Comparison of ENCODE assay signal across 8 cellular contexts in the genomic region with DNA sequence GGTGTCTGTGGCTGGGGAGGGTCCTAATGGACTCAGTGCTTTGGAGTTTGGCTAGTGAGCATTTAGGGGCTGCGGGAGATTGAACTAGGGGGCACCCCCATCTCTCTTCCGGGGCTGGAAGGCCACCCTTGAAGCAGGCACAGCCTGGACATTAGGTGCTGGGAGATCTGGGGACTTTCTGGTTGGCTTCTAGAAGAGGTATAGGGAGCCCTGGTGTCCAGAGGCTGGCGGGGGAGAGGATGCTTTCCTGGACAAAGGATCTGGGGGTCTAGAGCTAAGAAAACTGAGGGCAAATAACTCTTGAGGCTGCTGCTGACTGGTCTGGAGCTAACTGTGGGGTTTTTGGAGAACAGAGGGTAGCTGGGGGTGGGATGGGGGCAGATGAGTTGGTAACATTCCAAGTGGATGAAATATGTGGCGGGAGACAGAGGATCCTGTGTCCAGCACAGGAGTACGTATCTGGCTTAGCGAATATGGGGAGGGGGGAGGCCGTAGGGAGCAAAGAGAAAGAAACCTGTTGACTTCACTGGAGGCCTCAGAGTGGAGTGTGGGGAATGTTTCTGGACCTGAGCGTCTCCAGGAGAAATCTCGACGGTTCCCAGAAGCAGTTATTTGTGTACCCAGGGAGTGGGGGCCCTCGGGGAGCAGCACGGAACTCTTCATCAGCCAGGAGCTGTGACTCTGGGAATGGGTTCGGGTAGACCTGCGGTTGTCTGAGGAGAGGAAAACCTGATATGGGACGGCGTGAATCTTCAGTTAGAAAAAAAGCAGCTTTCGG. TPM values are rescaled to one million over a fixed set of nuclear protein-coding genes. Genes with fewer than 3 reads are reported as not detected.
DNase-seq lines count a peak whose midpoint lies in the region; ATAC-seq lines count a peak whose summit lies in the region.

No MANE protein-coding gene starts in this region.

- DNase-seq in COLO829 (ENCODE audit: low spot score) (peak; percentile 52), NCI-H2171 treated with DMSO at 0.1 percent for 48 hours (lab: John Stamatoyannopoulos, UW) (no peak)
- DNase-seq in stimulated activated CD8-positive, alpha-beta memory T cell treated with anti-CD3 and anti-CD28 coated beads, Interleukin-4, amount 100 ng/mL, for 48 hours: peak; percentile 43

- H3K36me3 ChIP-seq in iPS-20b (ENCODE audit: insufficient read depth, low read depth, low read length): peaks cover 43% of the 10 kb centered on the region

- 0 out of 2 replicates have a peak, but pooled peaks cover 3% of the 10 kb centered on the region for H3K4me1 ChIP-seq in iPS-20b (ENCODE audit: insufficient read depth, low read length)

- H3K27ac ChIP-seq in iPS-20b (ENCODE audit: low read length): peak overlapping the region; percentile 94

- no peak for ATAC-seq in HG03521 (IDR thresholded peaks at IDR 0.05; ENCODE audit: unreplicated experiment)
- no peak for ATAC-seq in HG02623 (IDR thresholded peaks at IDR 0.05; ENCODE audit: unreplicated experiment)

- H3K9me3 ChIP-seq in iPS-20b (ENCODE audit: insufficient read depth, low read depth, low read length): no peaks in the 10 kb centered on the region

- peak overlapping the region; percentile 80 to 100 (median 99) for H3K27ac Mint-ChIP-seq in IgD-negative memory B cell
- H3K27ac Mint-ChIP-seq in activated naive CD8-positive, alpha-beta T cell: peak overlapping the region; percentile 100

- no peaks in the 10 kb centered on the region for H3K36me3 Mint-ChIP-seq in IgD-negative memory B cell
- H3K36me3 Mint-ChIP-seq in activated naive CD8-positive, alpha-beta T cell: peaks cover 2% of the 10 kb centered on the region

- peaks cover 15 to 33% (median 30%) of the 10 kb centered on the region in 3 donors for H3K4me1 Mint-ChIP-seq in IgD-negative memory B cell
- H3K4me1 Mint-ChIP-seq in activated naive CD8-positive, alpha-beta T cell (ENCODE audit: low read depth): peaks cover 41% of the 10 kb centered on the region

- no peaks in the 10 kb centered on the region for H3K9me3 Mint-ChIP-seq in IgD-negative memory B cell
- H3K9me3 Mint-ChIP-seq in activated naive CD8-positive, alpha-beta T cell (ENCODE audit: low read depth): no peaks in the 10 kb centered on the region

- H3K27me3 Mint-ChIP-seq in IgD-negative memory B cell: no peaks in the 10 kb centered on the region
- H3K27me3 Mint-ChIP-seq in activated naive CD8-positive, alpha-beta T cell: no peaks in the 10 kb centered on the region

- peak overlapping the region; percentile 99 for H3K9ac ChIP-seq in iPS-20b (ENCODE audit: low read depth, low read length)

- peak overlapping the region; percentile 91 for H3K4me3 ChIP-seq in iPS-20b (ENCODE audit: low read length)

- H3K4me3 Mint-ChIP-seq in IgD-negative memory B cell: peak overlapping the region; percentile 90 to 98 (median 94)
- peak overlapping the region; percentile 94 for H3K4me3 Mint-ChIP-seq in activated naive CD8-positive, alpha-beta T cell

- H3K27me3 ChIP-seq in iPS-20b (ENCODE audit: insufficient read depth, low read length): no peaks in the 10 kb centered on the region

RNA-seq across cellular contexts. Expression of gene HNRNPUL1, which starts 1.4 kb away (rescaled TPM):
- polyA plus RNA-seq in IgD-negative memory B cell: 80.9 TPM

RNA-seq across cellular contexts. Expression of gene CCDC97, which starts 44.4 kb away (rescaled TPM):
- 34.5 TPM for polyA plus RNA-seq in IgD-negative memory B cell

RNA-seq across cellular contexts. Expression of gene AXL, which starts 46.5 kb away (rescaled TPM):
- 0.06 TPM for polyA plus RNA-seq in IgD-negative memory B cell
